ENCODE assay signal across 1 cellular context in genomic region chr4:7803371-7803770, GRCh38.
TF ChIP-seq lines count a peak whose summit lies in the region.

No MANE protein-coding gene starts in this region.

TF ChIP-seq in GM23338, 12 proteins besides CTCF, POLR2A, EP300 and RAD21 (continued from another document):
- TF ChIP-seq ZNF462 (CRISPR knock-in tag; IDR thresholded peaks at IDR 0.05) = no peak
- TF ChIP-seq ETS1 (IDR thresholded peaks at IDR 0.05) = no peak
- TF ChIP-seq STAT1 (IDR thresholded peaks at IDR 0.05; ENCODE audit: unreplicated experiment) = no peak
- no peak for TF ChIP-seq CREB1 (CRISPR knock-in tag; IDR thresholded peaks at IDR 0.05; ENCODE audit: low read depth)
